ENCODE assay signal across 1 cellular context in the genomic region with DNA sequence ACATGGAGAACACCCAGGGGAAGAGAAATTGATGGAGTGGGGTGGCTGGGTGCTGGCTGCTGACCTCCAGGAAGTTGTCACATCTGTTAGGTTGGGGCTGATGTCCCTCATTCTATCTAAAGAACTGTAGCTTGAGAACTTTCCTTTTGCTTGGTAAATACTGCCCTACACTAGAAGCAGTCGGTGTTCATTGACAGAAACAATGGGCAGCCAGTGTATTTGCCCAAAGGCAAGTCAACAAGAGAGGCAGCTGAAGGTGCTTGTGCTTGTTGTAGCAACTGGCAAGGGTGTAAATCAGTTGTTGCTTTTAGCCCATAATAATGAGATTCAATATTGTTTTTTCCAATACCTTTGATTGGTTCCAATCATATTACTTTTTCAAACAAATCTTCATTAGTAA.
TF ChIP-seq lines count a peak whose summit lies in the region.

No MANE protein-coding gene starts in this region.

TF ChIP-seq in SK-N-SH, 30 proteins besides CTCF, POLR2A, EP300 and RAD21 (continued from another document):
- no peak for TF ChIP-seq NFIC (IDR thresholded peaks at IDR 0.05; ENCODE audit: borderline replicate concordance)
- TF ChIP-seq, protein P1, sequence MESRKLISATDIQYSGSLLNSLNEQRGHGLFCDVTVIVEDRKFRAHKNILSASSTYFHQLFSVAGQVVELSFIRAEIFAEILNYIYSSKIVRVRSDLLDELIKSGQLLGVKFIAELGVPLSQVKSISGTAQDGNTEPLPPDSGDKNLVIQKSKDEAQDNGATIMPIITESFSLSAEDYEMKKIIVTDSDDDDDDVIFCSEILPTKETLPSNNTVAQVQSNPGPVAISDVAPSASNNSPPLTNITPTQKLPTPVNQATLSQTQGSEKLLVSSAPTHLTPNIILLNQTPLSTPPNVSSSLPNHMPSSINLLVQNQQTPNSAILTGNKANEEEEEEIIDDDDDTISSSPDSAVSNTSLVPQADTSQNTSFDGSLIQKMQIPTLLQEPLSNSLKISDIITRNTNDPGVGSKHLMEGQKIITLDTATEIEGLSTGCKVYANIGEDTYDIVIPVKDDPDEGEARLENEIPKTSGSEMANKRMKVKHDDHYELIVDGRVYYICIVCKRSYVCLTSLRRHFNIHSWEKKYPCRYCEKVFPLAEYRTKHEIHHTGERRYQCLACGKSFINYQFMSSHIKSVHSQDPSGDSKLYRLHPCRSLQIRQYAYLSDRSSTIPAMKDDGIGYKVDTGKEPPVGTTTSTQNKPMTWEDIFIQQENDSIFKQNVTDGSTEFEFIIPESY (IDR thresholded peaks at IDR 0.05; ENCODE audit: borderline replicate concordance, low read depth): no peak
- TF ChIP-seq FOXM1 (IDR thresholded peaks at IDR 0.05; ENCODE audit: low read depth): no peak
TF ChIP-seq in SK-N-SH: peak in this region for 0.
